ENCODE assay signal across 11 cellular contexts in genomic region chr9:113062932-113063310, GRCh38. TPM values are rescaled to one million over a fixed set of nuclear protein-coding genes. Genes with fewer than 3 reads are reported as not detected.
DNase-seq lines count a peak whose midpoint lies in the region; ATAC-seq and TF ChIP-seq lines count a peak whose summit lies in the region.
"Not testable (repeated sequence)": the region's sequence is repeated elsewhere in the genome, so short reads cannot be mapped to it uniquely, and the experiment has no call there.
"Had no signal": no experiment of that assay in that cellular context is flagged by ENCODE, and none has a peak within 500 bp of the region (broad histone marks: within the 10 kb centered on the region; RNA-seq: fewer than 3 reads in every experiment).

No MANE protein-coding gene starts in this region.

- not testable (repeated sequence) for ATAC-seq in activated CD4-positive, alpha-beta T cell treated with anti-CD3 and anti-CD28 coated beads for 36 hours; activated naive CD8-positive, alpha-beta T cell treated with anti-CD3 and anti-CD28 coated beads, Interleukin-2, amount 10 ng/mL, durations not matched to agents 7 days and 5 days (ENCODE audit: low read depth); Right ventricle myocardium inferior; left lobe of liver

- POLR2A ChIA-PET in activated CD4-positive, alpha-beta T cell treated with anti-CD3 and anti-CD28 coated beads for 36 hours (lab: Charles Lee); activated naive CD8-positive, alpha-beta T cell treated with anti-CD3 and anti-CD28 coated beads, Interleukin-2, amount 10 ng/mL, durations not matched to agents 7 days and 5 days (lab: Charles Lee): not testable (repeated sequence)

- not testable (repeated sequence) for H3K4me3 Mint-ChIP-seq in HFFc6; activated CD4-positive, alpha-beta T cell treated with anti-CD3 and anti-CD28 coated beads for 36 hours; activated naive CD8-positive, alpha-beta T cell treated with anti-CD3 and anti-CD28 coated beads, Interleukin-2, amount 10 ng/mL, durations not matched to agents 7 days and 5 days; type B pancreatic cell

- TF ChIP-seq CTCF in HFFc6 (IDR thresholded peaks at IDR 0.05); type B pancreatic cell (conservative IDR thresholded peaks at IDR 0.05): not testable (repeated sequence)

- H3K27ac Mint-ChIP-seq in HFFc6; activated CD4-positive, alpha-beta T cell treated with anti-CD3 and anti-CD28 coated beads for 36 hours; activated naive CD8-positive, alpha-beta T cell treated with anti-CD3 and anti-CD28 coated beads, Interleukin-2, amount 10 ng/mL, durations not matched to agents 7 days and 5 days; type B pancreatic cell: not testable (repeated sequence)

- intact Hi-C loops in activated CD4-positive, alpha-beta T cell treated with anti-CD3 and anti-CD28 coated beads for 36 hours (cut with DNase I, micrococcal nuclease); Right ventricle myocardium inferior (cut with DNase I): not testable (repeated sequence)

- H3K36me3 Mint-ChIP-seq in HFFc6 (ENCODE audit: low read depth), result peaks cover 12% of the 10 kb centered on the region; the same call in 1 of the 2 replicates
- H3K36me3 Mint-ChIP-seq in activated CD4-positive, alpha-beta T cell treated with anti-CD3 and anti-CD28 coated beads for 36 hours (ENCODE audit: low read depth), result peaks cover 11% of the 10 kb centered on the region
- not testable (repeated sequence) for H3K36me3 Mint-ChIP-seq in activated naive CD8-positive, alpha-beta T cell treated with anti-CD3 and anti-CD28 coated beads, Interleukin-2, amount 10 ng/mL, durations not matched to agents 7 days and 5 days; type B pancreatic cell

- not testable (repeated sequence) for H3K27me3 Mint-ChIP-seq in HFFc6 (ENCODE audit: insufficient read depth); activated naive CD8-positive, alpha-beta T cell treated with anti-CD3 and anti-CD28 coated beads, Interleukin-2, amount 10 ng/mL, durations not matched to agents 7 days and 5 days
- peaks cover 11% of the 10 kb centered on the region for H3K27me3 Mint-ChIP-seq in activated CD4-positive, alpha-beta T cell treated with anti-CD3 and anti-CD28 coated beads for 36 hours
- peaks cover 12% of the 10 kb centered on the region for H3K27me3 Mint-ChIP-seq in type B pancreatic cell

- peaks cover 13% of the 10 kb centered on the region for H3K9me3 Mint-ChIP-seq in HFFc6
- peaks cover 15% of the 10 kb centered on the region for H3K9me3 Mint-ChIP-seq in activated CD4-positive, alpha-beta T cell treated with anti-CD3 and anti-CD28 coated beads for 36 hours (ENCODE audit: low read depth)
- not testable (repeated sequence) for H3K9me3 Mint-ChIP-seq in activated naive CD8-positive, alpha-beta T cell treated with anti-CD3 and anti-CD28 coated beads, Interleukin-2, amount 10 ng/mL, durations not matched to agents 7 days and 5 days; type B pancreatic cell

- CTCF ChIA-PET in activated CD4-positive, alpha-beta T cell treated with anti-CD3 and anti-CD28 coated beads for 36 hours (lab: Charles Lee), result not testable (repeated sequence)

- DNase-seq in HFFc6 (peak; percentile 6), Right ventricle myocardium inferior (ENCODE audit: missing footprints) (peak; percentile 21), left lobe of liver (ENCODE audit: low spot score) (peak; percentile 39), type B pancreatic cell (ENCODE audit: extremely low spot score, unreplicated experiment) (peak; percentile 75)
- DNase-seq in activated CD4-positive, alpha-beta T cell treated with anti-CD3 and anti-CD28 coated beads for 36 hours, result peak; percentile 13
- DNase-seq in activated CD8-positive, alpha-beta memory T cell treated with anti-CD3 and anti-CD28 coated beads, Interleukin-2, amount 50 U/mL, for 48 hours, result peak; percentile 56
- DNase-seq in activated naive CD8-positive, alpha-beta T cell treated with anti-CD3 and anti-CD28 coated beads, Interleukin-2, amount 10 ng/mL, durations not matched to agents 7 days and 5 days, result peak; percentile 50
- DNase-seq in stimulated activated CD8-positive, alpha-beta memory T cell treated with anti-CD3 and anti-CD28 coated beads, Interleukin-4, amount 100 ng/mL, for 48 hours, result peak; percentile 24

- H3K4me1 Mint-ChIP-seq in HFFc6 (ENCODE audit: low read depth); activated CD4-positive, alpha-beta T cell treated with anti-CD3 and anti-CD28 coated beads for 36 hours; activated naive CD8-positive, alpha-beta T cell treated with anti-CD3 and anti-CD28 coated beads, Interleukin-2, amount 10 ng/mL, durations not matched to agents 7 days and 5 days; type B pancreatic cell (ENCODE audit: unreplicated experiment): not testable (repeated sequence)

RNA-seq across cellular contexts. Expression of gene ZFP37, which starts 6.4 kb away (rescaled TPM):
- 1 to 10 TPM; 1.8 to 2.6 (median 2.2) TPM for total RNA-seq in HFFc6 (2021; fragmentation: NEBNext Ultra II Directional; extraction: Animal tissue kit (Norgen Biotek cat#: 25700))
- 1 to 10 TPM; 1.0 to 1.5 TPM for total RNA-seq in activated CD4-positive, alpha-beta T cell treated with anti-CD3 and anti-CD28 coated beads for 36 hours
- total RNA-seq in activated naive CD8-positive, alpha-beta T cell treated with anti-CD3 and anti-CD28 coated beads, Interleukin-2, amount 10 ng/mL, durations not matched to agents 7 days and 5 days, result 1 to 10 TPM; 1.8 to 2.6 TPM
- total RNA-seq in Right ventricle myocardium inferior, result 1.1 TPM
- total RNA-seq in left lobe of liver, result 0.55 TPM
- 3.6 and 7.4 TPM in 2 replicates for total RNA-seq in type B pancreatic cell (ENCODE audit: low replicate concordance)
- total RNA-seq: HT-29, NCI-H460 had no signal

RNA-seq across cellular contexts. Expression of gene ZNF883, which starts 50.9 kb away (rescaled TPM):
- total RNA-seq in HFFc6 (2021; fragmentation: NEBNext Ultra II Directional; extraction: Animal tissue kit (Norgen Biotek cat#: 25700)), result 1 to 10 TPM; 3.5 to 7.6 (median 6.3) TPM
- total RNA-seq in activated CD4-positive, alpha-beta T cell treated with anti-CD3 and anti-CD28 coated beads for 36 hours, result 1 to 10 TPM; 1.1 to 1.3 TPM
- total RNA-seq in activated naive CD8-positive, alpha-beta T cell treated with anti-CD3 and anti-CD28 coated beads, Interleukin-2, amount 10 ng/mL, durations not matched to agents 7 days and 5 days, result 1 to 10 TPM; 1.1 to 1.5 TPM
- total RNA-seq in Right ventricle myocardium inferior (4.8 TPM), left lobe of liver (0.08 TPM), type B pancreatic cell (ENCODE audit: low replicate concordance) (7.9 and 12.9 TPM in 2 replicates)
- total RNA-seq: G401, HT-29, NCI-H460 had no signal

Comparison
In these comparisons a context has a peak if more than half of its experiments do, and no peak if none do; other contexts are left out.
1. DNase-seq: peak in every context shown above with its lines; median percentile 75 in type B pancreatic cell; 56 in activated CD8-positive, alpha-beta memory T cell treated with anti-CD3 and anti-CD28 coated beads, Interleukin-2, amount 50 U/mL, for 48 hours; 50 in activated naive CD8-positive, alpha-beta T cell treated with anti-CD3 and anti-CD28 coated beads, Interleukin-2, amount 10 ng/mL, durations not matched to agents 7 days and 5 days; 39 in left lobe of liver; 24 in stimulated activated CD8-positive, alpha-beta memory T cell treated with anti-CD3 and anti-CD28 coated beads, Interleukin-4, amount 100 ng/mL, for 48 hours; 21 in Right ventricle myocardium inferior; 13 in activated CD4-positive, alpha-beta T cell treated with anti-CD3 and anti-CD28 coated beads for 36 hours; 6 in HFFc6.